Comparison of ENCODE assay signal across 19 cellular contexts in the genomic region with DNA sequence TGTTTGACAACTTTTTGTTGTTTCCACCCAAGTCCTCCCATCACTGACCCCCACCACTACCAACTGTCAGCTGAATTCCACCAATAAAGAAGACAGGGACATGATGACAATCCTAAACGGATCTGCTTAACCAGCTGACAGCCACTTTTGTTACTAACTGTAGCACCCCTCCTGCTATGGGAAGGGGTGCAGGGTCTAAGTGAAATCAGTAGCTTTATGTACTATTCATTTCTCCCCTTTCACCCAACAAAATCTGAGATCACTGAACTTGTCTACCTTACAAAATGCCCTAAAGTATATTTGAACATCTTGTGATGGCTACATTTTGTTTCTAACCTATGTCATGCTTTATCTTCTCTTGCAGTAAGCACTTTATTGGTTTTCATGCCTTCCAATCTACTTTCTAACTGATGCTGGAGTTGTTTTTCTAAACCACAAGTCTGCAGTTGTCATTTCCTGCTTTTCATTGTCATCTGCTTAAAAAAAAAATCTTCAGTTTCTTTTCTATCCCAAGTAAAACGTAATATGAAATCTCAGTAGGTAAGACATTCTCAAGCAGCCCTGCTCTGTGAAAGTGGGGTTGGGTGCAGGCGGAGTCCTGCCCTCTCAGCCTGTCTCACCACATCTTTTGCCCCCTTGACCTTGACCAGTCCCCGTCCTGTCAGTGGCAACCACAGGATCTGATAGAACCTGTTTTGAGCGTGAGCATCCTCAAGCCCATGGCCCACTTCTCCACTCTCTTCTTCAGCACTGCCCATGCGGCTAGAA.
DNase-seq lines count a peak whose midpoint lies in the region; ATAC-seq, FAIRE-seq and TF ChIP-seq lines count a peak whose summit lies in the region.
"Had no signal": no experiment of that assay in that cellular context is flagged by ENCODE, and none has a peak within 500 bp of the region (broad histone marks: within the 10 kb centered on the region; RNA-seq: fewer than 3 reads in every experiment).

No MANE protein-coding gene starts in this region.

- CTCF ChIA-PET in activated naive CD4-positive, alpha-beta T cell treated with anti-CD3 and anti-CD28 coated beads for 36 hours (lab: Charles Lee), result interaction anchor here (0.5 kb wide), 1 partner anchor 131 kb away, joined by 3 read pairs; no protein-coding TSS in a partner anchor
- CTCF ChIA-PET in GM12878 (lab: Yijun Ruan, JAX), result no interaction called here

- DNase-seq in activated naive CD4-positive, alpha-beta T cell treated with anti-CD3 and anti-CD28 coated beads for 36 hours, result peak; percentile 31
- DNase-seq in activated naive CD4-positive, alpha-beta T cell treated with anti-CD3 and anti-CD28 coated beads, Interleukin-2, amount 50 U/mL, for 16 hours, result no peak
- DNase-seq in T-helper 2 cell treated with Interferon-gamma antibody and Interleukin-4, amounts not matched to agents 5 μg/mL and 100 μg/mL, for 36 hours (ENCODE audit: low spot score), result peak; percentile 8
- DNase-seq in GM12878 (ENCODE audit: low read depth, low spot score) (no peak), SJCRH30 (no peak), EL (no peak)
- DNase-seq: ACHN, GOT3, left cardiac atrium, midbrain, NCI-H146, nucleus accumbens, right cardiac atrium, T1000 had no signal

- no peaks in the 10 kb centered on the region for H4K20me1 ChIP-seq in GM12878 (ENCODE audit: control insufficient read depth, insufficient read depth)

- SMC1A ChIA-PET in GM12878 (lab: Charles Lee; ENCODE audit: uncharacterized antibody, unreplicated experiment), result no interaction called here

- no TSS peak for BruUV-seq in GM12878 (replicated peaks; lab: Mats Ljungman, UMichigan)

- H3K36me3 ChIP-seq in GM12878 (ENCODE audit: control insufficient read depth in 2 of 2, insufficient read depth in 2 of 2, low read length in 1 of 2), result no peaks in the 10 kb centered on the region
- H3K36me3 ChIP-seq in SJCRH30, result no peaks in the 10 kb centered on the region
- H3K36me3 ChIP-seq: suprapubic skin had no signal

- no peaks in the 10 kb centered on the region for H3K9me3 Mint-ChIP-seq in activated naive CD4-positive, alpha-beta T cell treated with anti-CD3 and anti-CD28 coated beads for 36 hours
- H3K9me3 Mint-ChIP-seq in T-helper 2 cell treated with Interferon-gamma antibody and Interleukin-4, amounts not matched to agents 5 μg/mL and 100 μg/mL, for 36 hours, result peaks cover 3% of the 10 kb centered on the region
- no peaks in the 10 kb centered on the region for H3K9me3 Mint-ChIP-seq in stimulated activated naive CD8-positive, alpha-beta T cell treated with anti-CD3 and anti-CD28 coated beads, Interleukin-15, Interleukin-2, amounts not matched to agents 100 ng/mL and 50 ng/mL, for 24 hours

- H3K27me3 Mint-ChIP-seq in activated naive CD4-positive, alpha-beta T cell treated with anti-CD3 and anti-CD28 coated beads for 36 hours (ENCODE audit: low read depth), result no peaks in the 10 kb centered on the region
- H3K27me3 Mint-ChIP-seq in T-helper 2 cell treated with Interferon-gamma antibody and Interleukin-4, amounts not matched to agents 5 μg/mL and 100 μg/mL, for 36 hours (ENCODE audit: low read depth), result peaks cover 2% of the 10 kb centered on the region
- no peaks in the 10 kb centered on the region for H3K27me3 Mint-ChIP-seq in stimulated activated naive CD8-positive, alpha-beta T cell treated with anti-CD3 and anti-CD28 coated beads, Interleukin-15, Interleukin-2, amounts not matched to agents 100 ng/mL and 50 ng/mL, for 24 hours

- no peaks in the 10 kb centered on the region for H3K27me3 ChIP-seq in GM12878 (replicated peaks in 1 of 2; ENCODE audit: control insufficient read depth in 2 of 2, insufficient read depth in 2 of 2, low read length in 1 of 2)
- H3K27me3 ChIP-seq in SJCRH30, result no peaks in the 10 kb centered on the region
- H3K27me3 ChIP-seq: suprapubic skin had no signal

- H3K36me3 Mint-ChIP-seq in activated naive CD4-positive, alpha-beta T cell treated with anti-CD3 and anti-CD28 coated beads for 36 hours (ENCODE audit: low read depth), result no peaks in the 10 kb centered on the region
- H3K36me3 Mint-ChIP-seq in T-helper 2 cell treated with Interferon-gamma antibody and Interleukin-4, amounts not matched to agents 5 μg/mL and 100 μg/mL, for 36 hours (ENCODE audit: low read depth), result no peaks in the 10 kb centered on the region
- H3K36me3 Mint-ChIP-seq in stimulated activated naive CD8-positive, alpha-beta T cell treated with anti-CD3 and anti-CD28 coated beads, Interleukin-15, Interleukin-2, amounts not matched to agents 100 ng/mL and 50 ng/mL, for 24 hours (ENCODE audit: low read depth), result no peaks in the 10 kb centered on the region

- no peak for FAIRE-seq in GM12878 (lab: Jason Lieb, UNC)
- FAIRE-seq: G401.6 had no signal

- no peak for TF ChIP-seq CTCF in GM12878 (IDR thresholded peaks at IDR 0.05 in 2 of 3, conservative IDR thresholded peaks at IDR 0.05 in 1 of 3; ENCODE audit: control insufficient read depth in 2 of 3, extremely low read depth in 1 of 3, insufficient read depth in 1 of 3, low read depth in 3 of 3, low read length in 3 of 3)

- no peak for TF ChIP-seq POLR2A in GM12878 (IDR thresholded peaks at IDR 0.05; ENCODE audit: low read depth, low read length)

- peak overlapping the region; percentile 71 for H3K27ac Mint-ChIP-seq in activated naive CD4-positive, alpha-beta T cell treated with anti-CD3 and anti-CD28 coated beads for 36 hours
- peak overlapping the region; percentile 93 for H3K27ac Mint-ChIP-seq in T-helper 2 cell treated with Interferon-gamma antibody and Interleukin-4, amounts not matched to agents 5 μg/mL and 100 μg/mL, for 36 hours
- no peak overlapping the region for H3K27ac Mint-ChIP-seq in stimulated activated naive CD8-positive, alpha-beta T cell treated with anti-CD3 and anti-CD28 coated beads, Interleukin-15, Interleukin-2, amounts not matched to agents 100 ng/mL and 50 ng/mL, for 24 hours

- no peaks in the 10 kb centered on the region for H3K79me2 ChIP-seq in GM12878 (ENCODE audit: control insufficient read depth, insufficient read depth, low read length)

- 45% methylated on average over 6 of the region's 6 CpGs for WGBS in GM12878 (ENCODE audit: insufficient coverage, insufficient replicate concordance, low lambda C conversion rate, missing lambda C conversion rate)

- peaks cover 19% of the 10 kb centered on the region for H3K4me1 Mint-ChIP-seq in activated naive CD4-positive, alpha-beta T cell treated with anti-CD3 and anti-CD28 coated beads for 36 hours (ENCODE audit: low read depth)
- peaks cover 25% of the 10 kb centered on the region for H3K4me1 Mint-ChIP-seq in T-helper 2 cell treated with Interferon-gamma antibody and Interleukin-4, amounts not matched to agents 5 μg/mL and 100 μg/mL, for 36 hours (ENCODE audit: low read depth)
- H3K4me1 Mint-ChIP-seq in stimulated activated naive CD8-positive, alpha-beta T cell treated with anti-CD3 and anti-CD28 coated beads, Interleukin-15, Interleukin-2, amounts not matched to agents 100 ng/mL and 50 ng/mL, for 24 hours (ENCODE audit: low read depth), result peaks cover 17% of the 10 kb centered on the region

- H3K4me1 ChIP-seq in GM12878 (ENCODE audit: control insufficient read depth, insufficient read depth, low read length), result no peaks in the 10 kb centered on the region
- H3K4me1 ChIP-seq in SJCRH30, result no peaks in the 10 kb centered on the region
- H3K4me1 ChIP-seq: suprapubic skin had no signal

- intact Hi-C loops in activated naive CD4-positive, alpha-beta T cell treated with anti-CD3 and anti-CD28 coated beads for 36 hours (cut with micrococcal nuclease), result loop anchor here (1.0 to 2.0 kb wide), 2 partner anchors 94 to 264 kb away; a partner anchor contains a TSS
- intact Hi-C loops in GM12878 (cut with micrococcal nuclease; ENCODE audit: unreplicated experiment), result no loop called here

- no peak for TF ChIP-seq EP300 in GM12878 (IDR thresholded peaks at IDR 0.05; ENCODE audit: borderline replicate concordance in 1 of 2, control insufficient read depth in 1 of 2, low read depth in 2 of 2, low read length in 2 of 2)

- POLR2A ChIA-PET in GM12878 (lab: Charles Lee), result no interaction called here

- H3K9me3 ChIP-seq in GM12878 (replicated peaks; ENCODE audit: control insufficient read depth, insufficient read depth, low read length) (no peaks in the 10 kb centered on the region), SJCRH30 (replicated peaks) (no peaks in the 10 kb centered on the region)
- H3K9me3 ChIP-seq: suprapubic skin had no signal

- RAD21 ChIA-PET in GM12878 (lab: Charles Lee; ENCODE audit: unreplicated experiment), result interaction anchor here (0.5 kb wide), 1 partner anchor 32 kb away, joined by 3 read pairs; no protein-coding TSS in a partner anchor

- no peak for TF ChIP-seq RAD21 in GM12878 (IDR thresholded peaks at IDR 0.05; ENCODE audit: insufficient read depth, low read depth, low read length)

- ATAC-seq in GM12878 (no peak; the same call in 2 of the 3 replicates), GM21825 (IDR thresholded peaks at IDR 0.05; ENCODE audit: unreplicated experiment) (no peak)
- ATAC-seq: left cardiac atrium, right cardiac atrium, Right ventricle myocardium inferior had no signal

- no peak overlapping the region for H2AFZ ChIP-seq in GM12878 (ENCODE audit: control insufficient read depth, low read depth, low read length)

- in situ Hi-C loops in GM12878 (cut with MboI), result no loop called here

- H3K9ac ChIP-seq in GM12878 (ENCODE audit: control insufficient read depth, insufficient read depth, low read length), result no peak overlapping the region

- no peak overlapping the region for H3K4me3 ChIP-seq in GM12878
- no peak overlapping the region for H3K4me3 ChIP-seq in SJCRH30
- H3K4me3 ChIP-seq: suprapubic skin had no signal

- H3K27ac ChIP-seq in GM12878 (ENCODE audit: control insufficient read depth, insufficient read depth) (no peak overlapping the region), SJCRH30 (no peak overlapping the region)
- H3K27ac ChIP-seq: suprapubic skin had no signal

- no peak overlapping the region for H3K4me2 ChIP-seq in GM12878 (ENCODE audit: control insufficient read depth, insufficient read depth)

- H3K4me3 Mint-ChIP-seq in activated naive CD4-positive, alpha-beta T cell treated with anti-CD3 and anti-CD28 coated beads for 36 hours, result peak overlapping the region; percentile 45
- H3K4me3 Mint-ChIP-seq in T-helper 2 cell treated with Interferon-gamma antibody and Interleukin-4, amounts not matched to agents 5 μg/mL and 100 μg/mL, for 36 hours, result peak overlapping the region; percentile 58
- H3K4me3 Mint-ChIP-seq in stimulated activated naive CD8-positive, alpha-beta T cell treated with anti-CD3 and anti-CD28 coated beads, Interleukin-15, Interleukin-2, amounts not matched to agents 100 ng/mL and 50 ng/mL, for 24 hours, result peak overlapping the region; percentile 44

TF ChIP-seq in GM12878, 131 proteins besides CTCF, POLR2A, EP300 and RAD21:
- TF ChIP-seq TBL1XR1 (IDR thresholded peaks at IDR 0.05; ENCODE audit: low read depth, low read length) (no peak), RUNX3 (IDR thresholded peaks at IDR 0.05; ENCODE audit: low read length) (0 out of 2 replicates have a peak, but pooled peaks have one; percentile 7)

Comparison
In these comparisons a context has a peak if more than half of its experiments do, and no peak if none do; other contexts are left out.
1. DNase-seq: peak in activated naive CD4-positive, alpha-beta T cell treated with anti-CD3 and anti-CD28 coated beads for 36 hours (single experiment) and T-helper 2 cell treated with Interferon-gamma antibody and Interleukin-4, amounts not matched to agents 5 μg/mL and 100 μg/mL, for 36 hours (single experiment); none in activated naive CD4-positive, alpha-beta T cell treated with anti-CD3 and anti-CD28 coated beads, Interleukin-2, amount 50 U/mL, for 16 hours (single experiment), GM12878 (single experiment), SJCRH30 (0 of 2) and EL (single experiment).
2. Peak in every context shown above with its lines, with median percentiles within 50 percentile points of each other: H3K4me3 Mint-ChIP-seq.